Comparison of ENCODE assay signal across 17 cellular contexts in genomic region chr11:129930743-129931142, GRCh38.
"Had no signal": no experiment of that assay in that cellular context is flagged by ENCODE, and none has a peak within 500 bp of the region (broad histone marks: within the 10 kb centered on the region; RNA-seq: fewer than 3 reads in every experiment).

No MANE protein-coding gene starts in this region.

- H3K27me3 ChIP-seq: hepatocyte, tibial nerve had no signal

- FAIRE-seq: kidney, small intestine, TTC549 had no signal

- H3K27ac ChIP-seq: hepatocyte, tibial nerve had no signal

- H3K4me1 ChIP-seq: tibial nerve had no signal

- H3K79me2 ChIP-seq: hepatocyte had no signal

- H3K4me1 Mint-ChIP-seq: stimulated activated effector memory CD8-positive, alpha-beta T cell treated with anti-CD3 and anti-CD28 coated beads, Interleukin-12 subunit alpha, Interleukin-12 subunit beta, amount 100 ng/mL, for 72 hours had no signal

- DNase-seq: activated CD4-positive, alpha-beta T cell treated with anti-CD3 and anti-CD28 coated beads, Interleukin-2, amount 50 U/mL, for 1 hour; activated CD4-positive, CD25-positive, alpha-beta regulatory T cell; activated effector memory CD4-positive, alpha-beta T cell treated with Interleukin-2 at 50 U/mL for 16 hours; amygdala; endodermal cell; kidney; left ventricle myocardium superior; right cardiac atrium had no signal

- H3K27me3 Mint-ChIP-seq: brain, progenitor cell of endocrine pancreas had no signal

- H3K4me3 Mint-ChIP-seq: brain; endodermal cell; stimulated activated effector memory CD8-positive, alpha-beta T cell treated with anti-CD3 and anti-CD28 coated beads, Interleukin-12 subunit alpha, Interleukin-12 subunit beta, amount 100 ng/mL, for 72 hours; T-helper 1 cell treated with Interleukin-12 subunit alpha and Interleukin-12 subunit beta and Interleukin-4 antibody, amounts not matched to agents 30 μg/mL and 1 μg/mL, for 36 hours had no signal

- H3K27ac Mint-ChIP-seq: activated naive CD4-positive, alpha-beta T cell treated with anti-CD3 and anti-CD28 coated beads, Interleukin-2, amount 50 U/mL, for 72 hours; brain; endodermal cell; progenitor cell of endocrine pancreas; stimulated activated effector memory CD8-positive, alpha-beta T cell treated with anti-CD3 and anti-CD28 coated beads, Interleukin-12 subunit alpha, Interleukin-12 subunit beta, amount 100 ng/mL, for 72 hours; T-helper 1 cell treated with Interleukin-12 subunit alpha and Interleukin-12 subunit beta and Interleukin-4 antibody, amounts not matched to agents 30 μg/mL and 1 μg/mL, for 36 hours had no signal

- H3K9me3 ChIP-seq: tibial nerve had no signal

- H2AFZ ChIP-seq: hepatocyte had no signal

- ATAC-seq: activated naive CD4-positive, alpha-beta T cell treated with anti-CD3 and anti-CD28 coated beads, Interleukin-2, amount 50 U/mL, for 72 hours; left ventricle myocardium superior; right cardiac atrium; stimulated activated effector memory CD8-positive, alpha-beta T cell treated with anti-CD3 and anti-CD28 coated beads, Interleukin-12 subunit alpha, Interleukin-12 subunit beta, amount 100 ng/mL, for 72 hours had no signal

- H3K4me2 ChIP-seq: hepatocyte had no signal

- H3K4me3 ChIP-seq: hepatocyte, tibial nerve had no signal

- H3K9me3 Mint-ChIP-seq: activated naive CD4-positive, alpha-beta T cell treated with anti-CD3 and anti-CD28 coated beads, Interleukin-2, amount 50 U/mL, for 72 hours; brain; endodermal cell; stimulated activated effector memory CD8-positive, alpha-beta T cell treated with anti-CD3 and anti-CD28 coated beads, Interleukin-12 subunit alpha, Interleukin-12 subunit beta, amount 100 ng/mL, for 72 hours; T-helper 1 cell treated with Interleukin-12 subunit alpha and Interleukin-12 subunit beta and Interleukin-4 antibody, amounts not matched to agents 30 μg/mL and 1 μg/mL, for 36 hours had no signal
